1 cellular context compared by ENCODE assay signal in genomic region chr16:80309178-80309577, GRCh38.
TF ChIP-seq lines count a peak whose summit lies in the region.

No MANE protein-coding gene starts in this region.

TF ChIP-seq in IMR-90, 13 proteins besides CTCF, POLR2A, EP300 and RAD21 (continued from another document):
- TF ChIP-seq FOS (IDR thresholded peaks at IDR 0.05; ENCODE audit: low read depth, low read length) (no peak), SMC3 (IDR thresholded peaks at IDR 0.05; ENCODE audit: low read depth, low read length) (no peak), MXI1 (IDR thresholded peaks at IDR 0.05; ENCODE audit: borderline replicate concordance, low read depth, low read length) (no peak)
